Comparison of ENCODE assay signal across 1 cellular context in the genomic region with DNA sequence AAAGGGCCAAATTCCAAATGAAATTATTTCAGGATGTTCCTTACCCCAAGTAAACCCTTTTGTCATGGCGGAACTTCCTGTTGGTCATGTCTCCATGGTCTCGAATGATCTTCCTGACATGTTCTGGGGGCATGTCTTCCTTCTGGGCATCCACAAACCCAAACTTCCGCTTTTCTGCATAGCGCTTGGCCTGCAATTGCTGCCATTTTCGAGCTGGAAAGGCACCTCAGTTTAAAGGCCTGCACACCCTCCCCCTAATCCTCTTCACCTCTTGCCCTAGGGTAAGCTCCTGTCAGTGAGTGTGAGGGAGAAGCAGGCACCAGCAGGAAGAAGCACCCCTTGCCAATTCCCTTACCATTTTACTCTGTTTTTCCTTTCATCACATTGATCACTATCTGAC.
TF ChIP-seq lines count a peak whose summit lies in the region.

No MANE protein-coding gene starts in this region.

TF ChIP-seq in GM12878, 131 proteins besides CTCF, POLR2A, EP300 and RAD21:
- TF ChIP-seq NR2C1 (IDR thresholded peaks at IDR 0.05) (no peak), PML (IDR thresholded peaks at IDR 0.05; ENCODE audit: low read length) (no peak), NFIC (IDR thresholded peaks at IDR 0.05; ENCODE audit: low read depth, low read length) (no peak), MEF2B (IDR thresholded peaks at IDR 0.05; ENCODE audit: partially characterized antibody, poor library complexity, severe bottlenecking) (no peak), MEF2A (IDR thresholded peaks at IDR 0.05; ENCODE audit: insufficient read depth, low read depth, low read length) (no peak), TCF3 (IDR thresholded peaks at IDR 0.05; ENCODE audit: borderline replicate concordance, insufficient read depth, low read depth, low read length) (no peak), SIX5 (IDR thresholded peaks at IDR 0.05; ENCODE audit: low read depth, low read length, severe bottlenecking) (no peak)
- TF ChIP-seq, protein P1, sequence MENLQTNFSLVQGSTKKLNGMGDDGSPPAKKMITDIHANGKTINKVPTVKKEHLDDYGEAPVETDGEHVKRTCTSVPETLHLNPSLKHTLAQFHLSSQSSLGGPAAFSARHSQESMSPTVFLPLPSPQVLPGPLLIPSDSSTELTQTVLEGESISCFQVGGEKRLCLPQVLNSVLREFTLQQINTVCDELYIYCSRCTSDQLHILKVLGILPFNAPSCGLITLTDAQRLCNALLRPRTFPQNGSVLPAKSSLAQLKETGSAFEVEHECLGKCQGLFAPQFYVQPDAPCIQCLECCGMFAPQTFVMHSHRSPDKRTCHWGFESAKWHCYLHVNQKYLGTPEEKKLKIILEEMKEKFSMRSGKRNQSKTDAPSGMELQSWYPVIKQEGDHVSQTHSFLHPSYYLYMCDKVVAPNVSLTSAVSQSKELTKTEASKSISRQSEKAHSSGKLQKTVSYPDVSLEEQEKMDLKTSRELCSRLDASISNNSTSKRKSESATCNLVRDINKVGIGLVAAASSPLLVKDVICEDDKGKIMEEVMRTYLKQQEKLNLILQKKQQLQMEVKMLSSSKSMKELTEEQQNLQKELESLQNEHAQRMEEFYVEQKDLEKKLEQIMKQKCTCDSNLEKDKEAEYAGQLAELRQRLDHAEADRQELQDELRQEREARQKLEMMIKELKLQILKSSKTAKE (IDR thresholded peaks at IDR 0.05; ENCODE audit: low read depth, poor library complexity, severe bottlenecking), result no peak
TF ChIP-seq in GM12878: peak in this region for 0.
